In the genomic region with DNA sequence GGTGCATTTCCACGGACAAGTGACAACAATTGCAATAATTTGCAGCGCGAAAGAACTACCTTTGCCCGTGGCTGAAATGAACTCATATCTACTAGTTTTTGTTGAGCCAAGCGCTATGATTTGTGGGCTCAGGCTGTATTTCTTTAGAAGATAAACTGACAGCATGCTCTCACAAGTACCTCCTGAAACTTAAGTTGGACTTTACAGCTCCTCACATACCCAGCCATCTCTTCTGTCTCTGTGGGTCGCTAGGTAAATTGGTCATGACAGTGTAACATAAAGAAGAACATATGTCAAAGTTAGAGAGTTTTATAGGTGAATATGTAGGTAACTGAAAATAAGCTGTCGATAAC, we compare ENCODE assay signal across 8 cellular contexts. TPM values are rescaled to one million over a fixed set of nuclear protein-coding genes. Genes with fewer than 3 reads are reported as not detected.
DNase-seq lines count a peak whose midpoint lies in the region; ATAC-seq and TF ChIP-seq lines count a peak whose summit lies in the region.

No MANE protein-coding gene starts in this region.

- H3K9ac ChIP-seq in DND-41 (ENCODE audit: low read depth, low read length) = peak overlapping the region; percentile 72
- no peak overlapping the region for H3K9ac ChIP-seq in rectal smooth muscle tissue (ENCODE audit: low read length)

- H3K4me2 ChIP-seq in DND-41 (ENCODE audit: insufficient read depth, low read length) = peak overlapping the region; percentile 82

- H3K9me3 ChIP-seq in DND-41 (ENCODE audit: insufficient read depth, low read length, severe bottlenecking) (no peaks in the 10 kb centered on the region), SJSA1 (replicated peaks) (no peaks in the 10 kb centered on the region)

- no peak for TF ChIP-seq POLR2A in erythroblast (IDR thresholded peaks at IDR 0.05; ENCODE audit: low read length)

- no peak; the same call in 2 of the 3 replicates for ATAC-seq in DND-41 (ENCODE audit: insufficient read depth, low read depth)
- ATAC-seq in GM21786 (IDR thresholded peaks at IDR 0.05; ENCODE audit: unreplicated experiment) = peak; percentile 4
- ATAC-seq in HG03095 (IDR thresholded peaks at IDR 0.05; ENCODE audit: unreplicated experiment) = no peak

- peak overlapping the region; percentile 95 for H2AFZ ChIP-seq in DND-41 (ENCODE audit: low read depth, low read length)

- peaks cover 6% of the 10 kb centered on the region; the same call in 1 of the 2 replicates for H3K36me3 ChIP-seq in DND-41 (ENCODE audit: insufficient read depth, low read length)
- H3K36me3 ChIP-seq in SJSA1 = 0 out of 2 replicates have a peak, but pooled peaks cover 8% of the 10 kb centered on the region
- no peaks in the 10 kb centered on the region for H3K36me3 ChIP-seq in rectal smooth muscle tissue (ENCODE audit: control insufficient read depth, insufficient read depth, low read length)

- DNase-seq in DND-41 = no peak
- no peak for DNase-seq in SJSA1 (ENCODE audit: low read depth in 1 of 2, low spot score in 2 of 2)
- peak; percentile 11 for DNase-seq in fibroblast of pulmonary artery (ENCODE audit: low read depth)
- no peak for DNase-seq in erythroblast (lab: John Stamatoyannopoulos, UW)
- DNase-seq in dedifferentiated amniotic fluid mesenchymal stem cell (ENCODE audit: extremely low spot score) = no peak

- peak overlapping the region; percentile 79 to 94 for H3K4me3 ChIP-seq in DND-41 (ENCODE audit: low read depth in 1 of 2, low read length in 2 of 2)
- H3K4me3 ChIP-seq in SJSA1 = peak overlapping the region; percentile 74
- peak overlapping the region; percentile 88 for H3K4me3 ChIP-seq in fibroblast of pulmonary artery (replicated peaks; ENCODE audit: low read depth, low read length)
- peak overlapping the region; percentile 84 for H3K4me3 ChIP-seq in rectal smooth muscle tissue (ENCODE audit: low read length)

- H3K27ac ChIP-seq in DND-41 (ENCODE audit: low read length) (peak overlapping the region; percentile 68; the same call in 1 of the 2 replicates), SJSA1 (no peak overlapping the region), rectal smooth muscle tissue (ENCODE audit: low read depth, low read length) (no peak overlapping the region)

- H3K4me1 ChIP-seq in DND-41 (ENCODE audit: insufficient read depth, low read length) (peaks cover 31% of the 10 kb centered on the region), SJSA1 (replicated peaks) (peaks cover 4% of the 10 kb centered on the region), rectal smooth muscle tissue (ENCODE audit: control insufficient read depth, insufficient read depth, low read length) (no peaks in the 10 kb centered on the region)

- no peak for TF ChIP-seq CTCF in DND-41 (IDR thresholded peaks at IDR 0.05; ENCODE audit: borderline replicate concordance, extremely low read depth, low read length, poor library complexity, severe bottlenecking)
- no peak for TF ChIP-seq CTCF in fibroblast of pulmonary artery (IDR thresholded peaks at IDR 0.05; ENCODE audit: low read length, missing control alignments)

- H3K79me2 ChIP-seq in DND-41 (ENCODE audit: insufficient read depth, low read length) = peaks cover 18% of the 10 kb centered on the region

- no peaks in the 10 kb centered on the region for H3K27me3 ChIP-seq in DND-41 (ENCODE audit: insufficient read depth, low read length, poor library complexity)
- H3K27me3 ChIP-seq in SJSA1 (replicated peaks) = no peaks in the 10 kb centered on the region
- no peaks in the 10 kb centered on the region for H3K27me3 ChIP-seq in rectal smooth muscle tissue (ENCODE audit: control insufficient read depth, insufficient read depth, low read length)

- H4K20me1 ChIP-seq in DND-41 (ENCODE audit: insufficient read depth, low read length) = no peaks in the 10 kb centered on the region

RNA-seq across cellular contexts. Expression of gene COG6, which starts 0.8 kb away (rescaled TPM):
- total RNA-seq in SJSA1 (2014; rRNA removed; shearing (Covaris generic)) = 21.9 and 23.7 TPM in 2 replicates

RNA-seq across cellular contexts. Expression of gene LHFPL6, which starts 53.3 kb away (rescaled TPM):
- total RNA-seq in SJSA1 (2014; rRNA removed; shearing (Covaris generic)) = 68.9 and 76.3 TPM in 2 replicates
